ENCODE assay signal across 12 cellular contexts in the genomic region with DNA sequence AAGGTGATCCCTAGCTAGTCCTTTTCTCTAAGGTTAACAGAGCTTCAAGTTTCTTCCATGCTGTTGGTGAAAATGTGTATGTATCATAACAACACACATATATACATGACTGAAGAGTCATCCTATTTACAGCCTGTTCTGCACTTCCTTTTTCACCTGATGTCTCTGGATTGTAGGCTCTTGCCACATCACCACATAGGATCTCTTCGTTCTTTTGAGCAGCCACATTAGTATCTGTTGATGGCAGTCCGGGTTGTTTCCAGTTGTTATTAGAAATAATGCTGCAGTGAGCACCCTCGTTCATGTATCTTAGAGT.
DNase-seq lines count a peak whose midpoint lies in the region; TF ChIP-seq lines count a peak whose summit lies in the region.
"Had no signal": no experiment of that assay in that cellular context is flagged by ENCODE, and none has a peak within 500 bp of the region (broad histone marks: within the 10 kb centered on the region; RNA-seq: fewer than 3 reads in every experiment).

No MANE protein-coding gene starts in this region.

- H3K4me1 ChIP-seq in muscle layer of colon (ENCODE audit: insufficient read depth, low read length): peaks cover 26% of the 10 kb centered on the region
- H3K4me1 ChIP-seq in tibial artery: peaks cover 0 to 30% (median 18%) of the 10 kb centered on the region in 4 donors

- H3K27me3 ChIP-seq in muscle layer of colon (ENCODE audit: control insufficient read depth in 1 of 2, insufficient read depth in 2 of 2, low read length in 2 of 2): no peaks in the 10 kb centered on the region
- no peaks in the 10 kb centered on the region for H3K27me3 ChIP-seq in tibial artery

- no peak overlapping the region for H3K4me3 Mint-ChIP-seq in activated naive CD4-positive, alpha-beta T cell treated with anti-CD3 and anti-CD28 coated beads, Interleukin-2, amount 50 U/mL, for 24 hours
- H3K4me3 Mint-ChIP-seq: central memory CD8-positive, alpha-beta T cell; naive thymus-derived CD4-positive, alpha-beta T cell had no signal

- no peak for TF ChIP-seq CTCF in tibial artery (IDR thresholded peaks at IDR 0.05)

- no peak for DNase-seq in activated naive CD4-positive, alpha-beta T cell treated with Interleukin-2 at 50 U/mL for 16 hours
- DNase-seq in tibial artery (no peak), EL (no peak), NCI-H1092 (lab: John Stamatoyannopoulos, UW) (no peak), cerebellar cortex (ENCODE audit: low spot score) (no peak)
- DNase-seq: activated CD4-positive, alpha-beta T cell treated with anti-CD3 and anti-CD28 coated beads for 1 hour; naive thymus-derived CD4-positive, alpha-beta T cell; NCI-H2107 had no signal

- intact Hi-C loops in tibial artery (cut with DNase I; ENCODE audit: low total_unique reads): loop anchor here (10.0 kb wide), 1 partner anchor 265 kb away; no protein-coding TSS in a partner anchor

- H3K4me3 ChIP-seq in muscle layer of colon (ENCODE audit: low read depth in 1 of 2, low read length in 2 of 2) (no peak overlapping the region), tibial artery (no peak overlapping the region)

- no peak overlapping the region for H3K9ac ChIP-seq in muscle layer of colon (ENCODE audit: low read length)

- H3K27me3 Mint-ChIP-seq in activated naive CD4-positive, alpha-beta T cell treated with anti-CD3 and anti-CD28 coated beads, Interleukin-2, amount 50 U/mL, for 24 hours: no peaks in the 10 kb centered on the region
- H3K27me3 Mint-ChIP-seq: central memory CD8-positive, alpha-beta T cell; naive thymus-derived CD4-positive, alpha-beta T cell had no signal

- H3K27ac Mint-ChIP-seq in activated naive CD4-positive, alpha-beta T cell treated with anti-CD3 and anti-CD28 coated beads, Interleukin-2, amount 50 U/mL, for 24 hours: peak overlapping the region; percentile 73

- peaks cover 7% of the 10 kb centered on the region for H3K4me1 Mint-ChIP-seq in activated naive CD4-positive, alpha-beta T cell treated with anti-CD3 and anti-CD28 coated beads, Interleukin-2, amount 50 U/mL, for 24 hours

- no peaks in the 10 kb centered on the region for H3K9me3 ChIP-seq in muscle layer of colon (ENCODE audit: low read length)
- H3K9me3 ChIP-seq in tibial artery: no peaks in the 10 kb centered on the region

- H3K9me3 Mint-ChIP-seq in activated naive CD4-positive, alpha-beta T cell treated with anti-CD3 and anti-CD28 coated beads, Interleukin-2, amount 50 U/mL, for 24 hours: no peaks in the 10 kb centered on the region
- H3K9me3 Mint-ChIP-seq: central memory CD8-positive, alpha-beta T cell; naive thymus-derived CD4-positive, alpha-beta T cell had no signal

- H3K36me3 ChIP-seq in muscle layer of colon (ENCODE audit: insufficient read depth, low read length) (peaks cover 44% of the 10 kb centered on the region), tibial artery (peaks cover 41 to 79% (median 42%) of the 10 kb centered on the region in 3 donors)

- H3K27ac ChIP-seq in angular gyrus (ENCODE audit: low read depth, low read length) (peak overlapping the region; percentile 53), muscle layer of colon (ENCODE audit: low read depth, low read length) (peak overlapping the region; percentile 52), tibial artery (peak overlapping the region; percentile 25 to 63)

- H3K36me3 Mint-ChIP-seq in activated naive CD4-positive, alpha-beta T cell treated with anti-CD3 and anti-CD28 coated beads, Interleukin-2, amount 50 U/mL, for 24 hours: peaks cover 11% of the 10 kb centered on the region
